Comparison of ENCODE assay signal across 13 cellular contexts in the genomic region with DNA sequence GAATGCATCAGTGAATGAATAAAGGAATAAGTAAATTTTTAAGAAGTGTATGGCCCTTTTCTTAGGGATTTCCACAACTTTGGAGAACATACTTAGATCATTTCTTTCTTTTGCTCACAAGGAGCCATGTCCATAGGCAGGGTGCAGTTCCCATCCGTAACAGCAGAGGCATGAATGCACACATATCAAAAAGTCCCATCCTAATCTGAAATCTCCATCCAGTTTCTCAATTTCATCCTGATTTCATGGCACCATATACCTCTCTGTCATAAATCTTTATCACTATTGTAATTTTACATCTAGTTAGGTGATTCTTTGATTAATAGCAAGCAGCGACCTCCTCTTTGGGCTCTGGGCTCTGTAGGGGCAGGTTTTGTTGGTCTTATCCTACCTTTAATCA.
A peak's percentile ranks its signal among the peaks of the same experiment; 100 is the strongest.
DNase-seq lines count a peak whose midpoint lies in the region; ATAC-seq and TF ChIP-seq lines count a peak whose summit lies in the region.
"Had no signal": no experiment of that assay in that cellular context is flagged by ENCODE, and none has a peak within 500 bp of the region (broad histone marks: within the 10 kb centered on the region; RNA-seq: fewer than 3 reads in every experiment).

No MANE protein-coding gene starts in this region.

- H3K4me3 ChIP-seq in GM06990 (replicated peaks; ENCODE audit: low read depth, low read length) (no peak overlapping the region), endodermal cell (ENCODE audit: low read length) (no peak overlapping the region), ascending aorta (no peak overlapping the region)

- no peak overlapping the region for H3K9ac ChIP-seq in endodermal cell (ENCODE audit: extremely low read depth, low read length, poor library complexity, severe bottlenecking)

- TF ChIP-seq CTCF in GM06990 (IDR thresholded peaks at IDR 0.05; ENCODE audit: insufficient read depth, low read length, poor library complexity, severe bottlenecking) (peak; percentile 51), endodermal cell (conservative IDR thresholded peaks at IDR 0.05) (peak; percentile 79), progenitor cell of endocrine pancreas (IDR thresholded peaks at IDR 0.05; ENCODE audit: unreplicated experiment) (peak; percentile 55), ascending aorta (IDR thresholded peaks at IDR 0.05) (no peak)

- intact Hi-C loops in ascending aorta (cut with DNase I): no loop called here

- no peak overlapping the region for H3K27ac ChIP-seq in endodermal cell (ENCODE audit: low read depth, low read length)
- H3K27ac ChIP-seq in ascending aorta: no peak overlapping the region

- H3K27me3 Mint-ChIP-seq in endodermal cell (ENCODE audit: insufficient read depth): peaks cover 22% of the 10 kb centered on the region
- peaks cover 46% of the 10 kb centered on the region for H3K27me3 Mint-ChIP-seq in progenitor cell of endocrine pancreas

- H3K27ac Mint-ChIP-seq in endodermal cell: no peak overlapping the region
- no peak overlapping the region for H3K27ac Mint-ChIP-seq in progenitor cell of endocrine pancreas
- H3K27ac Mint-ChIP-seq: dendritic cell treated with granulocyte-macrophage colony-stimulating factor and Interleukin-4, amounts not matched to agents 40 ng/mL and 50 ng/mL, for 4 days had no signal

- H3K9me3 Mint-ChIP-seq in endodermal cell (no peaks in the 10 kb centered on the region), progenitor cell of endocrine pancreas (ENCODE audit: low read depth) (no peaks in the 10 kb centered on the region)
- H3K9me3 Mint-ChIP-seq: activated T-cell treated with anti-CD3 and anti-CD28 coated beads, Interleukin-2, amount 50 U/mL, for 4 hours; dendritic cell treated with granulocyte-macrophage colony-stimulating factor and Interleukin-4, amounts not matched to agents 40 ng/mL and 50 ng/mL, for 4 days; IgD-negative memory B cell had no signal

- no peaks in the 10 kb centered on the region for H3K36me3 Mint-ChIP-seq in endodermal cell (ENCODE audit: low read depth)
- H3K36me3 Mint-ChIP-seq in progenitor cell of endocrine pancreas (ENCODE audit: insufficient read depth): no peaks in the 10 kb centered on the region
- H3K36me3 Mint-ChIP-seq: IgD-negative memory B cell had no signal

- H3K4me1 ChIP-seq in endodermal cell (ENCODE audit: control insufficient read depth, insufficient read depth, low read length) (peaks cover 3% of the 10 kb centered on the region), ascending aorta (no peaks in the 10 kb centered on the region)

- peaks cover 27% of the 10 kb centered on the region for H3K4me1 Mint-ChIP-seq in endodermal cell
- H3K4me1 Mint-ChIP-seq in progenitor cell of endocrine pancreas (ENCODE audit: low read depth): peaks cover 19% of the 10 kb centered on the region

- 90% methylated on average over 1 to 2 of the region's 2 CpGs for WGBS in endodermal cell (ENCODE audit: insufficient coverage in 1 of 2, insufficient read length in 1 of 2), 2 experiments

- H3K36me3 ChIP-seq in GM06990 (ENCODE audit: control insufficient read depth, insufficient read depth, low read length) (no peaks in the 10 kb centered on the region), endodermal cell (ENCODE audit: control insufficient read depth, insufficient read depth, low read length) (no peaks in the 10 kb centered on the region), ascending aorta (no peaks in the 10 kb centered on the region)

- H3K4me3 Mint-ChIP-seq in endodermal cell (no peak overlapping the region), progenitor cell of endocrine pancreas (ENCODE audit: low read depth) (no peak overlapping the region)
- H3K4me3 Mint-ChIP-seq: activated T-cell treated with anti-CD3 and anti-CD28 coated beads, Interleukin-2, amount 50 U/mL, for 4 hours; dendritic cell treated with granulocyte-macrophage colony-stimulating factor and Interleukin-4, amounts not matched to agents 40 ng/mL and 50 ng/mL, for 4 days had no signal

- H3K27me3 ChIP-seq in GM06990 (replicated peaks; ENCODE audit: control insufficient read depth, insufficient read depth, low read length) (no peaks in the 10 kb centered on the region), endodermal cell (ENCODE audit: control insufficient read depth, insufficient read depth, low read length, poor library complexity, severe bottlenecking) (peaks cover 24% of the 10 kb centered on the region), ascending aorta (no peaks in the 10 kb centered on the region)

- no peaks in the 10 kb centered on the region for H3K9me3 ChIP-seq in endodermal cell (ENCODE audit: control insufficient read depth, low read length)
- H3K9me3 ChIP-seq in ascending aorta: no peaks in the 10 kb centered on the region

- DNase-seq in GM06990 (ENCODE audit: extremely low read depth, insufficient read length) (no peak), NAMALWA (ENCODE audit: low spot score) (peak; percentile 38), endodermal cell (peak; percentile 47), progenitor cell of endocrine pancreas (ENCODE audit: low spot score, unreplicated experiment) (no peak), ascending aorta (ENCODE audit: low spot score in 2 of 2) (no peak)
- DNase-seq: activated T-cell treated with anti-CD3 and anti-CD28 coated beads, Interleukin-2, amount 50 U/mL, for 4 hours; NCI-H69; stimulated activated CD4-positive, alpha-beta T cell treated with anti-CD3 and anti-CD28 coated beads, Interleukin-4, amount 100 ng/mL, for 1 hour; substantia nigra had no signal

- ATAC-seq in GM19328 (IDR thresholded peaks at IDR 0.05; ENCODE audit: unreplicated experiment): no peak
- ATAC-seq in HG03135 (IDR thresholded peaks at IDR 0.05; ENCODE audit: unreplicated experiment): no peak
- ATAC-seq: activated T-cell treated with anti-CD3 and anti-CD28 coated beads, Interleukin-2, amount 50 U/mL, for 4 hours had no signal

Comparison
In these comparisons a context has a peak if more than half of its experiments do, and no peak if none do; other contexts are left out.
1. DNase-seq: peak in NAMALWA (single experiment) and endodermal cell (single experiment); none in GM06990 (single experiment), progenitor cell of endocrine pancreas (single experiment) and ascending aorta (0 of 2).
2. CTCF ChIP-seq: peak in GM06990 (single experiment), endodermal cell (single experiment) and progenitor cell of endocrine pancreas (single experiment); none in ascending aorta (0 of 3).